8 cellular contexts compared by ENCODE assay signal in the genomic region with DNA sequence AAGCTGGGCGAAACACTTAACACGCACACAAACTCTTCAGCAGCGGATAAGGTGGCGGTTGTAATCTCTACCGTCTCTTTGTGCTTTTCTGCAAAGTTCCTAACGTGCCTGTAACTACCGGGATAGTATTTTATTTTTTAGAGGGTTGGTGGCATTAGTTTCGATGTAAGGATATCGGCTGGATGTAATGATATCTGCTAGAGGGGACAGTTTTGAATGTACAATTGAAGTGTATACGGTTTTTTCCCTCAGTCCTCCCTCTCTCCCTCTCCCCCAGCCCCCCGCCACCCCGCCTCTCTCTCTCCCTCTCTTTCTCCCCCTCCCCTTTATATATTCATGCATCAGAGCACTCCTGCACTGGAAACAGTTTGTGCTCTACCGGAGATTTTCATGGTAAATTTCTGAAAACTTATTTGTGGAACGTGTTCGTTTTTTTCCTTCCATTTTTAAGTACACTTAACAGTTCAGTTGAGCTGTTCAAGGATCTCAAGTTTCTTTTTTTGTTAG. TPM values are rescaled to one million over a fixed set of nuclear protein-coding genes. Genes with fewer than 3 reads are reported as not detected.
A peak's percentile ranks its signal among the peaks of the same experiment; 100 is the strongest.
DNase-seq lines count a peak whose midpoint lies in the region; ATAC-seq and TF ChIP-seq lines count a peak whose summit lies in the region.

No MANE protein-coding gene starts in this region.

- H4K91ac ChIP-seq in mesenchymal stem cell (ENCODE audit: low read length) = no peak overlapping the region

- H2BK12ac ChIP-seq in mesenchymal stem cell (ENCODE audit: low read length in 2 of 2) = no peak overlapping the region

- H2AK5ac ChIP-seq in mesenchymal stem cell (ENCODE audit: low read length, severe bottlenecking) = no peak overlapping the region

- H3K36me3 ChIP-seq in KOPT-K1 (ENCODE audit: insufficient read depth, low read length) (no peaks in the 10 kb centered on the region), mesenchymal stem cell (ENCODE audit: control insufficient read depth in 1 of 2, insufficient read depth in 2 of 2, low read depth in 1 of 2, low read length in 2 of 2) (no peaks in the 10 kb centered on the region)

- no peak overlapping the region for H2AFZ ChIP-seq in mesenchymal stem cell (ENCODE audit: low read depth, low read length)

- peak overlapping the region; percentile 82 for H3K4me2 ChIP-seq in mesenchymal stem cell (ENCODE audit: low read length, poor library complexity, severe bottlenecking)

- no peak overlapping the region for H3K14ac ChIP-seq in mesenchymal stem cell (ENCODE audit: low read length in 2 of 2)

- ATAC-seq in HG03520 (IDR thresholded peaks at IDR 0.05; ENCODE audit: unreplicated experiment) = no peak
- ATAC-seq in GM21723 (IDR thresholded peaks at IDR 0.05; ENCODE audit: unreplicated experiment) = no peak

- peak overlapping the region; percentile 86 for H3K27ac ChIP-seq in KOPT-K1 (ENCODE audit: low read depth, low read length, poor library complexity, severe bottlenecking)
- peak overlapping the region; percentile 5 for H3K27ac ChIP-seq in mesenchymal stem cell (ENCODE audit: low read length, poor library complexity, severe bottlenecking)

- no peak overlapping the region for H3K4ac ChIP-seq in mesenchymal stem cell (ENCODE audit: low read depth in 1 of 2, low read length in 2 of 2)

- H2BK120ac ChIP-seq in mesenchymal stem cell (ENCODE audit: low read depth, low read length) = no peak overlapping the region

- peak overlapping the region; percentile 74 for H3K9ac ChIP-seq in mesenchymal stem cell (ENCODE audit: low read length)

- in situ Hi-C loops in astrocyte of the cerebellum (cut with HindIII; ENCODE audit: low sequenced_read_pairs) = no loop called here

- WGBS in mesenchymal stem cell = 0% methylated on average over 10 of the region's 15 CpGs

- no peak overlapping the region for H4K8ac ChIP-seq in mesenchymal stem cell (ENCODE audit: low read length)

- no peaks in the 10 kb centered on the region for H3K27me3 ChIP-seq in mesenchymal stem cell (ENCODE audit: control insufficient read depth in 1 of 2, insufficient read depth in 1 of 2, low read length in 2 of 2)

- peaks cover 2% of the 10 kb centered on the region for H3K79me1 ChIP-seq in mesenchymal stem cell (replicated peaks; ENCODE audit: low read length, poor library complexity, severe bottlenecking)

- H3K4me1 ChIP-seq in mesenchymal stem cell (ENCODE audit: control insufficient read depth, insufficient read depth, low read depth, low read length) = peaks cover 1% of the 10 kb centered on the region

- DNase-seq in AG09309 (ENCODE audit: low read depth) (no peak), astrocyte of the cerebellum (ENCODE audit: low read depth) (no peak), mesenchymal stem cell (no peak), GM20000 (ENCODE audit: low spot score) (no peak), COLO829 (ENCODE audit: low spot score) (no peak)

- no peak overlapping the region for H2BK5ac ChIP-seq in mesenchymal stem cell (ENCODE audit: low read depth, low read length, poor library complexity, severe bottlenecking)

- H3K18ac ChIP-seq in mesenchymal stem cell (ENCODE audit: low read depth in 1 of 2, low read length in 2 of 2) = peak overlapping the region; percentile 18 to 52

- peak overlapping the region; percentile 89 for H3K4me3 ChIP-seq in AG09309 (ENCODE audit: control insufficient read depth, low read depth, low read length)
- H3K4me3 ChIP-seq in astrocyte of the cerebellum (ENCODE audit: low read depth, low read length) = peak overlapping the region; percentile 82
- peak overlapping the region; percentile 96 to 99 for H3K4me3 ChIP-seq in mesenchymal stem cell (ENCODE audit: insufficient read depth in 1 of 2, low read depth in 1 of 2, low read length in 2 of 2)

- H3K23ac ChIP-seq in mesenchymal stem cell (ENCODE audit: low read length in 2 of 2) = no peak overlapping the region

- TF ChIP-seq CTCF in AG09309 (IDR thresholded peaks at IDR 0.05; ENCODE audit: control insufficient read depth, insufficient read depth, low read depth, low read length, missing control alignments) (no peak), astrocyte of the cerebellum (IDR thresholded peaks at IDR 0.05; ENCODE audit: low read depth, low read length, missing control alignments) (no peak), GM20000 (IDR thresholded peaks at IDR 0.05; ENCODE audit: extremely low read depth, missing control alignments) (no peak)

- H2BK15ac ChIP-seq in mesenchymal stem cell (ENCODE audit: low read depth, poor library complexity, severe bottlenecking) = no peak overlapping the region

- H3K9me3 ChIP-seq in KOPT-K1 (ENCODE audit: insufficient read depth, low read length, poor library complexity, severe bottlenecking) (no peaks in the 10 kb centered on the region), mesenchymal stem cell (ENCODE audit: control insufficient read depth, low read length) (no peaks in the 10 kb centered on the region)

RNA-seq across cellular contexts. Expression of a gene that starts 1.6 kb away (rescaled TPM):
- polyA plus RNA-seq in mesenchymal stem cell (2013, experiment 1 of 2) = 13.5 TPM
- polyA plus RNA-seq in mesenchymal stem cell (2013, experiment 2 of 2) = 15.6 TPM
